ENCODE assay signal across 11 cellular contexts in genomic region chr5:141889282-141889871, GRCh38. TPM values are rescaled to one million over a fixed set of nuclear protein-coding genes. Genes with fewer than 3 reads are reported as not detected.
DNase-seq lines count a peak whose midpoint lies in the region; TF ChIP-seq lines count a peak whose summit lies in the region.
"Had no signal": no experiment of that assay in that cellular context is flagged by ENCODE, and none has a peak within 500 bp of the region (broad histone marks: within the 10 kb centered on the region; RNA-seq: fewer than 3 reads in every experiment).

No MANE protein-coding gene starts in this region.

- in situ Hi-C loops in GM13976 (cut with MboI; ENCODE audit: low sequenced_read_pairs, unreplicated experiment) (no loop called here), SK-MEL-5 (cut with HindIII; ENCODE audit: low pct_unique_long_range_greater_than_20kb, low sequenced_read_pairs) (no loop called here)

- H3K4me3 Mint-ChIP-seq in progenitor cell of endocrine pancreas (ENCODE audit: low read depth): no peak overlapping the region
- H3K4me3 Mint-ChIP-seq: activated B cell treated with CpG ODN at 0.5 μM for 24 hours, neural crest cell had no signal

- H3K36me3 Mint-ChIP-seq in progenitor cell of endocrine pancreas (ENCODE audit: insufficient read depth): no peaks in the 10 kb centered on the region

- H3K4me1 Mint-ChIP-seq in progenitor cell of endocrine pancreas (ENCODE audit: low read depth): no peaks in the 10 kb centered on the region

- peak; percentile 46 for TF ChIP-seq CTCF in AG04450 (IDR thresholded peaks at IDR 0.05; ENCODE audit: low read depth, low read length)
- peak; percentile 37 for TF ChIP-seq CTCF in GM13976 (IDR thresholded peaks at IDR 0.05; ENCODE audit: borderline replicate concordance, control extremely low read depth, extremely low read depth, insufficient read depth, missing control alignments)
- peak; percentile 49 for TF ChIP-seq CTCF in fibroblast of villous mesenchyme (IDR thresholded peaks at IDR 0.05; ENCODE audit: insufficient read depth, low read depth, low read length)
- TF ChIP-seq CTCF in progenitor cell of endocrine pancreas (IDR thresholded peaks at IDR 0.05; ENCODE audit: unreplicated experiment): no peak

- no peak overlapping the region for H3K27ac ChIP-seq in AG04450 (ENCODE audit: low read depth, low read length)

- H3K4me3 ChIP-seq in AG04450 (ENCODE audit: low read depth, low read length) (no peak overlapping the region), fibroblast of villous mesenchyme (ENCODE audit: low read depth, low read length) (no peak overlapping the region)

- POLR2A ChIA-PET in AG04450 (lab: Yijun Ruan, JAX): no interaction called here

- CTCF ChIA-PET in AG04450 (lab: Charles Lee): interaction anchor here (0.5 to 5.0 kb wide), 9 partner anchors 10 to 222 kb away, joined by 3 to 48 read pairs (median 3); partner anchors contain the start of genes PCDH1 and PCDH12

- DNase-seq in AG04450 (ENCODE audit: low read depth, low spot score) (no peak), GM13976 (ENCODE audit: low spot score) (peak; percentile 46), SK-MEL-5 (ENCODE audit: low read depth, low spot score) (peak; percentile 43), fibroblast of villous mesenchyme (ENCODE audit: low read depth) (no peak), AG08396 (ENCODE audit: low spot score) (no peak), progenitor cell of endocrine pancreas (ENCODE audit: low spot score, unreplicated experiment) (no peak), Ammon's horn (ENCODE audit: low spot score) (no peak), UCSD-AML1 (lab: John Stamatoyannopoulos, UW; ENCODE audit: unreplicated experiment) (no peak)
- DNase-seq: activated B cell treated with CpG ODN at 0.5 μM for 24 hours, GDM1 had no signal

- peaks cover 19% of the 10 kb centered on the region for H3K27me3 Mint-ChIP-seq in progenitor cell of endocrine pancreas

- H3K9me3 ChIP-seq in AG04450 (ENCODE audit: control insufficient read depth, insufficient read depth, low read length): no peaks in the 10 kb centered on the region

- no peak overlapping the region for H3K27ac Mint-ChIP-seq in progenitor cell of endocrine pancreas
- H3K27ac Mint-ChIP-seq: activated B cell treated with CpG ODN at 0.5 μM for 24 hours had no signal

- H3K27me3 ChIP-seq in AG04450 (ENCODE audit: control insufficient read depth, insufficient read depth, low read length): peaks cover 14% of the 10 kb centered on the region

- no peaks in the 10 kb centered on the region for H3K9me3 Mint-ChIP-seq in progenitor cell of endocrine pancreas (ENCODE audit: low read depth)
- H3K9me3 Mint-ChIP-seq: activated B cell treated with CpG ODN at 0.5 μM for 24 hours, neural crest cell had no signal

RNA-seq across cellular contexts. Expression of gene PCDH1, which starts 11.2 kb away (rescaled TPM):
- 0.11 and 0.12 TPM in 2 replicates for polyA plus RNA-seq in AG04450 (2011; rRNA removed)
- polyA minus RNA-seq in AG04450 (2011; rRNA and poly(A)+ RNA removed): 0.30 and 0.46 TPM in 2 replicates
- total RNA-seq in SK-MEL-5 (2014; rRNA removed; shearing (Covaris generic)): 1.3 and 2.7 TPM in 2 replicates
- polyA plus RNA-seq in SK-MEL-5 (2015; cell fraction: cytosol; rRNA removed): 1.4 and 1.6 TPM in 2 replicates
- polyA plus RNA-seq in SK-MEL-5 (2015; cell fraction: nucleus; rRNA removed): 1.2 and 1.4 TPM in 2 replicates
- total RNA-seq in fibroblast of villous mesenchyme: 0.43 and 3.5 TPM in 2 replicates
- total RNA-seq in progenitor cell of endocrine pancreas: 5.5 and 6.3 TPM in 2 replicates
- total RNA-seq: activated B cell treated with CpG ODN at 0.5 μM for 24 hours had no signal

RNA-seq across cellular contexts. Expression of gene DELE1, which starts 34.3 kb away (rescaled TPM):
- polyA plus RNA-seq in AG04450 (2011; rRNA removed): 54.7 and 72.3 TPM in 2 replicates
- polyA minus RNA-seq in AG04450 (2011; rRNA and poly(A)+ RNA removed): 54.0 and 88.1 TPM in 2 replicates
- 67.1 and 74.3 TPM in 2 replicates for total RNA-seq in SK-MEL-5 (2014; rRNA removed; shearing (Covaris generic))
- polyA plus RNA-seq in SK-MEL-5 (2015; cell fraction: cytosol; rRNA removed): 60.2 and 74.4 TPM in 2 replicates
- 247 and 308 TPM in 2 replicates for polyA plus RNA-seq in SK-MEL-5 (2015; cell fraction: nucleus; rRNA removed)
- 34.1 and 40.6 TPM in 2 replicates for total RNA-seq in fibroblast of villous mesenchyme
- total RNA-seq in progenitor cell of endocrine pancreas: 86.1 and 93.4 TPM in 2 replicates

Comparison
In these comparisons a context has a peak if more than half of its experiments do, and no peak if none do; other contexts are left out.
1. DNase-seq: peak in GM13976 (single experiment) and SK-MEL-5 (single experiment); none in AG04450 (single experiment), fibroblast of villous mesenchyme (single experiment), AG08396 (single experiment), progenitor cell of endocrine pancreas (single experiment), Ammon's horn (single experiment) and UCSD-AML1 (single experiment).